ENCODE assay signal across 1 cellular context in the genomic region with DNA sequence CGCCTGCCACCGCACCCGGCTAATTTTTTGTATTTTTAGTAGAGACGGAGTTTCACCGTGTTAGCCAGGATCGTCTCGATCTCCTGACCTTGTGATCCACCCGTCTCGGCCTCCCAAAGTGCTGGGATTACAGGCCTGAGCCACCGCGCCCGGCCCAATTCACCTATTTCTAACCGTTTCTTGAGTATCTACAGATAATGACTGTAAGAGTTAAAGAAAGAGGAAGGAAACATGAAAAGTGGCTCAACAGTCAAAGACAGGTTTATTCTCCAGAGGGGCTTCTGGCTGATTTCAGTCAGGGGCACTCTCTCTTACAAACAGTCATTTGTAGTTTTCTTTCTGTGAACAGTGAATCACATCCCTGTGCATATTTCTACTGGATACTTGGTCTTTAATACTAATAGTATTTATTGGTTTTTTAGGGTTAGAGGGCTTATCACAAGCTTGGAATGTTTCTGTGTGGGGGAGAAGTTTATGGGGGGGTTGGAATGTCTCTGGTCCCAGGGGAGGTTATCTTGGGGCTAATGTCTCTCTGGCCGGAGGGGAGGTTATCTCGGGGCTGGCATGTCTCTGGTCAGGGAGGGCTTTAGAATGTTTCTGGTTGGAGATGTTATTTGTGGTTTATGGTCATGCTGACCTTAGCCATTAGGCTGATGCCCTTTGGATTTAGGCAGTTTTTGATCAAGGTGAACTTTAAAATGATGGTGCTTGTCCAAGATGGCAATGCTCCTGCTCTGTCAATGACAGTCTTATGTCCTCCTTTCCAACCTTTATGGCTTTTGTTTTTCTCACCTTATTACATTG.
TF ChIP-seq lines count a peak whose summit lies in the region.

No MANE protein-coding gene starts in this region.

TF ChIP-seq in HCT116, 20 proteins besides CTCF, POLR2A, EP300 and RAD21:
- peak; percentile 3; the same call in 1 of the 2 replicates for TF ChIP-seq MAX (IDR thresholded peaks at IDR 0.05)
